Comparison of ENCODE assay signal across 9 cellular contexts in the genomic region with DNA sequence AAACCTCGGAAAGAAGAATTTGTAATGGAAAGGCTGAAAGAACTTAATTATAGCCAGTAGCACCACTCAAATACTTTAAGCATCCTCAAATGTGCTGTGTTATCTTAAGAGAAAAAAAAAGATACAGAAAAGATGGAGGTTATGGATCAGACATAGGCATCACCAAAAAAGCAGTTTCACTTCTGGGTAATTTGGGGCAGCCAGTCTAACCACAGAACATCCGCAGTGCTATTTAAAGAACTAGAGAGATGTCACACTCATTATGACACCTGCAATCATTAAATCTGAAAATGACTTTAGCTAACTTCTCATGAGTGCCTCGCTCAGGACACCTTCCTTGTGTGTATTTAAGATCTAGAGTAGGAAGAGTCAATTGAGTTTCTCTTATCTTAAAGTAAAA.
DNase-seq lines count a peak whose midpoint lies in the region; ATAC-seq and TF ChIP-seq lines count a peak whose summit lies in the region.
"Had no signal": no experiment of that assay in that cellular context is flagged by ENCODE, and none has a peak within 500 bp of the region (broad histone marks: within the 10 kb centered on the region; RNA-seq: fewer than 3 reads in every experiment).

No MANE protein-coding gene starts in this region.

- DNase-seq in activated naive CD4-positive, alpha-beta T cell treated with Interleukin-2 at 50 U/mL for 16 hours = peak; percentile 38
- no peak for DNase-seq in activated naive CD4-positive, alpha-beta T cell (lab: John Stamatoyannopoulos, UW)
- peak; percentile 77 for DNase-seq in activated CD4-positive, alpha-beta memory T cell treated with anti-CD3 and anti-CD28 coated beads, Interleukin-2, amount 10 ng/mL, durations not matched to agents 7 days and 5 days
- DNase-seq in posterior cingulate gyrus (no peak), NCI-H1930 (lab: John Stamatoyannopoulos, UW) (no peak), dorsolateral prefrontal cortex (no peak)
- DNase-seq: SHP77 treated with DMSO at 0.1 percent for 48 hours had no signal

- POLR2A ChIA-PET in activated CD4-positive, alpha-beta memory T cell treated with anti-CD3 and anti-CD28 coated beads, Interleukin-2, amount 10 ng/mL, durations not matched to agents 7 days and 5 days (lab: Charles Lee) = interaction anchor here (1.0 to 1.1 kb wide), 2 partner anchors 14 to 213 kb away, joined by 3 to 4 read pairs; no protein-coding TSS in a partner anchor

- no peak overlapping the region for H3K4me3 Mint-ChIP-seq in activated CD4-positive, alpha-beta memory T cell treated with anti-CD3 and anti-CD28 coated beads, Interleukin-2, amount 10 ng/mL, durations not matched to agents 7 days and 5 days

- peaks cover 13% of the 10 kb centered on the region for H3K36me3 Mint-ChIP-seq in activated CD4-positive, alpha-beta memory T cell treated with anti-CD3 and anti-CD28 coated beads, Interleukin-2, amount 10 ng/mL, durations not matched to agents 7 days and 5 days (ENCODE audit: low read depth)

- intact Hi-C loops in posterior cingulate gyrus (cut with DNase I) = no loop called here
- intact Hi-C loops in dorsolateral prefrontal cortex (cut with DNase I) = no loop called here

- H3K4me1 Mint-ChIP-seq in activated CD4-positive, alpha-beta memory T cell treated with anti-CD3 and anti-CD28 coated beads, Interleukin-2, amount 10 ng/mL, durations not matched to agents 7 days and 5 days = peaks cover 57% of the 10 kb centered on the region

- H3K9me3 Mint-ChIP-seq in activated CD4-positive, alpha-beta memory T cell treated with anti-CD3 and anti-CD28 coated beads, Interleukin-2, amount 10 ng/mL, durations not matched to agents 7 days and 5 days = peaks cover 3% of the 10 kb centered on the region

- no peak overlapping the region for H3K4me3 ChIP-seq in dorsolateral prefrontal cortex

- H3K27ac Mint-ChIP-seq in activated CD4-positive, alpha-beta memory T cell treated with anti-CD3 and anti-CD28 coated beads, Interleukin-2, amount 10 ng/mL, durations not matched to agents 7 days and 5 days = peak overlapping the region; percentile 72

- no peaks in the 10 kb centered on the region for H3K27me3 ChIP-seq in dorsolateral prefrontal cortex

- TF ChIP-seq CTCF in dorsolateral prefrontal cortex (IDR thresholded peaks at IDR 0.05 in 54 of 56, conservative IDR thresholded peaks at IDR 0.05 in 2 of 56; ENCODE audit: low read depth in 1 of 56, partially characterized antibody in 56 of 56) = no peak

- no peak overlapping the region for H3K27ac ChIP-seq in dorsolateral prefrontal cortex

- peaks cover 7% of the 10 kb centered on the region for H3K27me3 Mint-ChIP-seq in activated CD4-positive, alpha-beta memory T cell treated with anti-CD3 and anti-CD28 coated beads, Interleukin-2, amount 10 ng/mL, durations not matched to agents 7 days and 5 days

- CTCF ChIA-PET in activated CD4-positive, alpha-beta memory T cell treated with anti-CD3 and anti-CD28 coated beads, Interleukin-2, amount 10 ng/mL, durations not matched to agents 7 days and 5 days (lab: Charles Lee) = no interaction called here

- peak; percentile 91 for ATAC-seq in HG03139 (IDR thresholded peaks at IDR 0.05; ENCODE audit: unreplicated experiment)
- no peak for ATAC-seq in esophagus mucosa

Comparison
In these comparisons a context has a peak if more than half of its experiments do, and no peak if none do; other contexts are left out.
1. DNase-seq: peak in activated naive CD4-positive, alpha-beta T cell treated with Interleukin-2 at 50 U/mL for 16 hours (single experiment) and activated CD4-positive, alpha-beta memory T cell treated with anti-CD3 and anti-CD28 coated beads, Interleukin-2, amount 10 ng/mL, durations not matched to agents 7 days and 5 days (single experiment); none in activated naive CD4-positive, alpha-beta T cell (0 of 4), posterior cingulate gyrus (0 of 10), NCI-H1930 (0 of 2) and dorsolateral prefrontal cortex (0 of 10).